1 cellular context compared by ENCODE assay signal in genomic region chr2:54967759-54968365, GRCh38.
TF ChIP-seq lines count a peak whose summit lies in the region.

No MANE protein-coding gene starts in this region.

TF ChIP-seq in GM23338, 12 proteins besides CTCF, POLR2A, EP300 and RAD21 (continued from another document):
- no peak for TF ChIP-seq ETS1 (IDR thresholded peaks at IDR 0.05)
